ENCODE assay signal across 11 cellular contexts in the genomic region with DNA sequence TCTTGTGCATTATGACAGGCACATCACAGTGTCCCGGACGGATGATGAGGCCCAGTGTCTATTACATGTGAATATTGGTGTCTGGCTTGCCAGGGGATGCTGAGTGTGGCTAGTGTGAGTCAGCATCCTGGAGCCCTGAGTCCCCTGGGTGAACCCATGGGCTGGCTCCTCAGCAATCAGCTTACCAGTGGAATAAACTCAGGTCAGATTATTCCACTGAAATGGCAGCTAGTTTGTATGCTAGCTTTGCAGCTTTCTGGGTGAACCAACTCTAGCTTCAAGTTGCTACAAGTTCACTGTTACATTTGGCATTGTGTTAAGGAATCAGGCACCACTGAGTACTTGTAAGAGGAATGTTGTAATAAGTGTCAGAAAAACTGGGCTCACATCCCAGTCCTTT. TPM values are rescaled to one million over a fixed set of nuclear protein-coding genes. Genes with fewer than 3 reads are reported as not detected.
DNase-seq lines count a peak whose midpoint lies in the region; ATAC-seq and TF ChIP-seq lines count a peak whose summit lies in the region.
"Had no signal": no experiment of that assay in that cellular context is flagged by ENCODE, and none has a peak within 500 bp of the region (broad histone marks: within the 10 kb centered on the region; RNA-seq: fewer than 3 reads in every experiment).

No MANE protein-coding gene starts in this region.

- peak overlapping the region in 1 of 2 donors; percentile 25 for H3K27ac ChIP-seq in prostate gland

- H3K9me3 ChIP-seq in prostate gland: no peaks in the 10 kb centered on the region

- H3K4me3 ChIP-seq in epithelial cell of esophagus (ENCODE audit: low read length) (no peak overlapping the region), prostate gland (no peak overlapping the region)

- no peaks in the 10 kb centered on the region for H3K36me3 ChIP-seq in prostate gland

- no peaks in the 10 kb centered on the region for H3K27me3 ChIP-seq in prostate gland (replicated peaks; ENCODE audit: insufficient read depth)

- WGBS in prostate gland: 10% methylated on average over 2 of the region's 2 CpGs

- DNase-seq in ELR (ENCODE audit: low read depth): peak; percentile 91
- peak; percentile 75 for DNase-seq in NCI-H226
- peak; percentile 97 for DNase-seq in epithelial cell of esophagus (ENCODE audit: low read depth)
- DNase-seq in prostate gland (ENCODE audit: low spot score): peak; percentile 65
- no peak for DNase-seq in NCI-H2227 (lab: John Stamatoyannopoulos, UW; ENCODE audit: unreplicated experiment)
- DNase-seq: NCI-H526 treated with DMSO at 0.1 percent for 48 hours, retina had no signal

- intact Hi-C loops in prostate gland (cut with DNase I): no loop called here

- TF ChIP-seq POLR2A in prostate gland (IDR thresholded peaks at IDR 0.05): no peak

- no peak for TF ChIP-seq CTCF in epithelial cell of esophagus (IDR thresholded peaks at IDR 0.05; ENCODE audit: insufficient read depth, low read depth, low read length, missing control alignments)
- TF ChIP-seq CTCF in prostate gland (IDR thresholded peaks at IDR 0.05): no peak

- no peak for ATAC-seq in HG03159 (IDR thresholded peaks at IDR 0.05; ENCODE audit: unreplicated experiment)
- no peak for ATAC-seq in HG03378 (IDR thresholded peaks at IDR 0.05; ENCODE audit: unreplicated experiment)
- no peak for ATAC-seq in GM21576 (IDR thresholded peaks at IDR 0.05; ENCODE audit: unreplicated experiment)

- no peaks in the 10 kb centered on the region for H3K4me1 ChIP-seq in prostate gland (replicated peaks)

RNA-seq across cellular contexts. Expression of gene RPTN, which starts 23.9 kb away (rescaled TPM):
- not detected for total RNA-seq in prostate gland
- total RNA-seq: kidney epithelial cell had no signal

RNA-seq across cellular contexts. Expression of gene HRNR, which starts 41.1 kb away (rescaled TPM):
- total RNA-seq in prostate gland: under 1 TPM in 1 of 2 donors, not detected in 1; 0.06 TPM
- total RNA-seq: kidney epithelial cell had no signal
